ENCODE assay signal across 31 cellular contexts in genomic region chr1:111821121-111821745, GRCh38.
"Had no signal": no experiment of that assay in that cellular context is flagged by ENCODE, and none has a peak within 500 bp of the region (broad histone marks: within the 10 kb centered on the region; RNA-seq: fewer than 3 reads in every experiment).

No MANE protein-coding gene starts in this region.

- ATAC-seq: activated CD8-positive, alpha-beta memory T cell treated with anti-CD3 and anti-CD28 coated beads, Interleukin-2, amount 10 ng/mL, durations not matched to agents 7 days and 5 days; activated naive CD8-positive, alpha-beta T cell treated with anti-CD3 and anti-CD28 coated beads, Interleukin-2, amount 50 U/mL, for 24 hours; Right ventricle myocardium inferior had no signal

- H3K4me1 Mint-ChIP-seq: activated CD4-positive, alpha-beta memory T cell treated with anti-CD3 and anti-CD28 coated beads, Interleukin-2, amount 10 ng/mL, durations not matched to agents 7 days and 5 days; activated CD8-positive, alpha-beta memory T cell treated with anti-CD3 and anti-CD28 coated beads, Interleukin-2, amount 10 ng/mL, durations not matched to agents 7 days and 5 days; activated naive CD4-positive, alpha-beta T cell treated with anti-CD3 and anti-CD28 coated beads, Interleukin-2, amount 10 ng/mL, durations not matched to agents 7 days and 5 days; activated naive CD8-positive, alpha-beta T cell treated with anti-CD3 and anti-CD28 coated beads, Interleukin-2, amount 50 U/mL, for 24 hours had no signal

- H3K9me3 Mint-ChIP-seq: activated CD4-positive, alpha-beta memory T cell treated with anti-CD3 and anti-CD28 coated beads, Interleukin-2, amount 10 ng/mL, durations not matched to agents 7 days and 5 days; activated naive CD4-positive, alpha-beta T cell treated with anti-CD3 and anti-CD28 coated beads, Interleukin-2, amount 10 ng/mL, durations not matched to agents 7 days and 5 days; activated naive CD8-positive, alpha-beta T cell treated with anti-CD3 and anti-CD28 coated beads, Interleukin-2, amount 50 U/mL, for 24 hours had no signal

- H3K36me3 Mint-ChIP-seq: activated CD8-positive, alpha-beta memory T cell treated with anti-CD3 and anti-CD28 coated beads, Interleukin-2, amount 10 ng/mL, durations not matched to agents 7 days and 5 days; activated naive CD4-positive, alpha-beta T cell treated with anti-CD3 and anti-CD28 coated beads, Interleukin-2, amount 10 ng/mL, durations not matched to agents 7 days and 5 days; activated naive CD8-positive, alpha-beta T cell; brain had no signal

- H3K27ac Mint-ChIP-seq: activated CD4-positive, alpha-beta memory T cell treated with anti-CD3 and anti-CD28 coated beads, Interleukin-2, amount 10 ng/mL, durations not matched to agents 7 days and 5 days; activated CD8-positive, alpha-beta memory T cell treated with anti-CD3 and anti-CD28 coated beads, Interleukin-2, amount 10 ng/mL, durations not matched to agents 7 days and 5 days; activated naive CD4-positive, alpha-beta T cell treated with anti-CD3 and anti-CD28 coated beads, Interleukin-2, amount 10 ng/mL, durations not matched to agents 7 days and 5 days; activated naive CD8-positive, alpha-beta T cell; activated naive CD8-positive, alpha-beta T cell treated with anti-CD3 and anti-CD28 coated beads, Interleukin-2, amount 50 U/mL, for 24 hours; brain had no signal

- H3K4me2 ChIP-seq: PC-9 had no signal

- H3K36me3 ChIP-seq: WERI-Rb-1 had no signal

- H3K4me3 Mint-ChIP-seq: activated CD4-positive, alpha-beta memory T cell treated with anti-CD3 and anti-CD28 coated beads, Interleukin-2, amount 10 ng/mL, durations not matched to agents 7 days and 5 days; activated CD8-positive, alpha-beta memory T cell treated with anti-CD3 and anti-CD28 coated beads, Interleukin-2, amount 10 ng/mL, durations not matched to agents 7 days and 5 days; activated naive CD4-positive, alpha-beta T cell treated with anti-CD3 and anti-CD28 coated beads, Interleukin-2, amount 10 ng/mL, durations not matched to agents 7 days and 5 days; activated naive CD8-positive, alpha-beta T cell; activated naive CD8-positive, alpha-beta T cell treated with anti-CD3 and anti-CD28 coated beads, Interleukin-2, amount 50 U/mL, for 24 hours; brain had no signal

- H3K27ac ChIP-seq: PC-9, RWPE1, WERI-Rb-1 had no signal

- DNase-seq: activated CD4-positive, alpha-beta memory T cell treated with anti-CD3 and anti-CD28 coated beads, Interleukin-2, amount 10 ng/mL, durations not matched to agents 7 days and 5 days; activated CD4-positive, alpha-beta T cell treated with anti-CD3 and anti-CD28 coated beads for 1 hour; activated CD4-positive, alpha-beta T cell treated with anti-CD3 and anti-CD28 coated beads for 48 hours; activated CD4-positive, CD25-positive, alpha-beta regulatory T cell; activated CD8-positive, alpha-beta memory T cell treated with anti-CD3 and anti-CD28 coated beads for 24 hours; activated CD8-positive, alpha-beta memory T cell treated with anti-CD3 and anti-CD28 coated beads, Interleukin-2, amount 10 ng/mL, durations not matched to agents 7 days and 5 days; activated CD8-positive, alpha-beta memory T cell treated with anti-CD3 and anti-CD28 coated beads, Interleukin-2, amount 50 U/mL, for 48 hours; activated effector memory CD4-positive, alpha-beta T cell treated with Interleukin-2 at 50 U/mL for 16 hours; activated naive CD4-positive, alpha-beta T cell treated with anti-CD3 and anti-CD28 coated beads, Interleukin-2, amount 10 ng/mL, durations not matched to agents 7 days and 5 days; activated naive CD8-positive, alpha-beta T cell treated with anti-CD3 and anti-CD28 coated beads, Interleukin-2, amount 50 U/mL, for 24 hours; activated T-cell treated with anti-CD3 and anti-CD28 coated beads, Interleukin-2, amount 50 U/mL, for 48 hours; anterior cingulate cortex; central memory CD4-positive, alpha-beta T cell; NCI-H1048; NCI-H1105 treated with DMSO at 0.1 percent for 48 hours; NCI-H1436; NCI-H1694; NCI-H1930; NCI-H2081 treated with DMSO at 0.1 percent for 48 hours; NCI-H2227 treated with DMSO at 0.1 percent for 48 hours; NCI-H524 treated with DMSO at 0.1 percent for 48 hours; PC-9; SIG-M5; SW 1271; T-helper 1 cell; T1000; WERI-Rb-1 had no signal

- H3K4me3 ChIP-seq: PC-9 had no signal
